In genomic region chr5:120604898-120605297, GRCh38 we compare ENCODE assay signal across 15 cellular contexts.
DNase-seq lines count a peak whose midpoint lies in the region; ATAC-seq, FAIRE-seq and TF ChIP-seq lines count a peak whose summit lies in the region.
"Had no signal": no experiment of that assay in that cellular context is flagged by ENCODE, and none has a peak within 500 bp of the region (broad histone marks: within the 10 kb centered on the region; RNA-seq: fewer than 3 reads in every experiment).

No MANE protein-coding gene starts in this region.

- H2AFZ ChIP-seq in astrocyte (ENCODE audit: low read depth, low read length): no peak overlapping the region

- H3K36me3 Mint-ChIP-seq in astrocyte (ENCODE audit: low read depth, unreplicated experiment): no peaks in the 10 kb centered on the region
- H3K36me3 Mint-ChIP-seq in activated T-helper 2 cell treated with anti-CD3 and anti-CD28 coated beads, Interferon-gamma antibody, Interleukin-2, Interleukin-4, amounts not matched to agents 10 μg/mL and 5 μg/mL and 100 μg/mL, durations not matched to agents 14 hours and 24 hours and 36 hours (ENCODE audit: low read depth): no peaks in the 10 kb centered on the region
- H3K36me3 Mint-ChIP-seq: activated CD8-positive, alpha-beta memory T cell treated with anti-CD3 and anti-CD28 coated beads, Interleukin-2, amount 10 ng/mL, durations not matched to agents 7 days and 5 days; activated naive CD8-positive, alpha-beta T cell had no signal

- H3K79me2 ChIP-seq in astrocyte (ENCODE audit: insufficient read depth, low read length): peaks cover 60% of the 10 kb centered on the region

- H3K4me1 Mint-ChIP-seq in astrocyte (ENCODE audit: low read depth, unreplicated experiment): peaks cover 34% of the 10 kb centered on the region
- H3K4me1 Mint-ChIP-seq in activated T-helper 2 cell treated with anti-CD3 and anti-CD28 coated beads, Interferon-gamma antibody, Interleukin-2, Interleukin-4, amounts not matched to agents 10 μg/mL and 5 μg/mL and 100 μg/mL, durations not matched to agents 14 hours and 24 hours and 36 hours (ENCODE audit: low read depth): no peaks in the 10 kb centered on the region
- H3K4me1 Mint-ChIP-seq: activated CD8-positive, alpha-beta memory T cell treated with anti-CD3 and anti-CD28 coated beads, Interleukin-2, amount 10 ng/mL, durations not matched to agents 7 days and 5 days had no signal

- H3K36me3 ChIP-seq in astrocyte (ENCODE audit: insufficient read depth, low read length): no peaks in the 10 kb centered on the region
- H3K36me3 ChIP-seq: heart right ventricle had no signal

- no peaks in the 10 kb centered on the region for H3K9me3 Mint-ChIP-seq in astrocyte (ENCODE audit: unreplicated experiment)
- peaks cover 22% of the 10 kb centered on the region for H3K9me3 Mint-ChIP-seq in activated T-helper 2 cell treated with anti-CD3 and anti-CD28 coated beads, Interferon-gamma antibody, Interleukin-2, Interleukin-4, amounts not matched to agents 10 μg/mL and 5 μg/mL and 100 μg/mL, durations not matched to agents 14 hours and 24 hours and 36 hours

- H4K20me1 ChIP-seq in astrocyte (ENCODE audit: insufficient read depth, low read length): no peaks in the 10 kb centered on the region

- peak overlapping the region; percentile 85 for H3K27ac ChIP-seq in astrocyte (ENCODE audit: low read depth, low read length)
- H3K27ac ChIP-seq: dorsolateral prefrontal cortex, heart right ventricle had no signal

- peak overlapping the region; percentile 19 for H3K9ac ChIP-seq in astrocyte (ENCODE audit: low read length)

- H3K27ac Mint-ChIP-seq in astrocyte (ENCODE audit: unreplicated experiment): peak overlapping the region; percentile 89
- no peak overlapping the region for H3K27ac Mint-ChIP-seq in activated T-helper 2 cell treated with anti-CD3 and anti-CD28 coated beads, Interferon-gamma antibody, Interleukin-2, Interleukin-4, amounts not matched to agents 10 μg/mL and 5 μg/mL and 100 μg/mL, durations not matched to agents 14 hours and 24 hours and 36 hours
- H3K27ac Mint-ChIP-seq: activated CD8-positive, alpha-beta memory T cell treated with anti-CD3 and anti-CD28 coated beads, Interleukin-2, amount 10 ng/mL, durations not matched to agents 7 days and 5 days; activated naive CD8-positive, alpha-beta T cell had no signal

- no peaks in the 10 kb centered on the region for H3K27me3 Mint-ChIP-seq in astrocyte (ENCODE audit: low read depth, unreplicated experiment)
- H3K27me3 Mint-ChIP-seq in activated T-helper 2 cell treated with anti-CD3 and anti-CD28 coated beads, Interferon-gamma antibody, Interleukin-2, Interleukin-4, amounts not matched to agents 10 μg/mL and 5 μg/mL and 100 μg/mL, durations not matched to agents 14 hours and 24 hours and 36 hours (ENCODE audit: low read depth): no peaks in the 10 kb centered on the region
- H3K27me3 Mint-ChIP-seq: activated CD8-positive, alpha-beta memory T cell treated with anti-CD3 and anti-CD28 coated beads, Interleukin-2, amount 10 ng/mL, durations not matched to agents 7 days and 5 days; activated naive CD8-positive, alpha-beta T cell had no signal

- ATAC-seq in GM18909 (IDR thresholded peaks at IDR 0.05; ENCODE audit: poor library complexity, unreplicated experiment): no peak
- ATAC-seq: activated CD8-positive, alpha-beta memory T cell treated with anti-CD3 and anti-CD28 coated beads, Interleukin-2, amount 10 ng/mL, durations not matched to agents 7 days and 5 days; heart right ventricle had no signal

- TF ChIP-seq CTCF in astrocyte (IDR thresholded peaks at IDR 0.05; ENCODE audit: insufficient read depth, low read depth, low read length): no peak

- peak; percentile 80 for FAIRE-seq in HTR-8/SVneo (lab: Jason Lieb, UNC)
- FAIRE-seq in astrocyte (lab: Jason Lieb, UNC): peak; percentile 100
- FAIRE-seq: TTC549 had no signal

- H3K4me2 ChIP-seq in astrocyte (ENCODE audit: low read length): peak overlapping the region; percentile 60

- H3K4me1 ChIP-seq in astrocyte (ENCODE audit: insufficient read depth, low read length): peaks cover 33% of the 10 kb centered on the region

- DNase-seq in AG08395 (ENCODE audit: low spot score) (peak; percentile 72), HTR-8/SVneo (ENCODE audit: insufficient read length, low spot score) (peak; percentile 50), astrocyte (ENCODE audit: low read depth) (peak; percentile 98), iris pigment epithelial cell (ENCODE audit: low read depth) (peak; percentile 98), OCI-M2 (lab: John Stamatoyannopoulos, UW; ENCODE audit: unreplicated experiment) (no peak), NCI-H2171 treated with DMSO at 0.1 percent for 48 hours (lab: John Stamatoyannopoulos, UW) (no peak)
- no peak for DNase-seq in activated T-helper 2 cell treated with anti-CD3 and anti-CD28 coated beads, Interferon-gamma antibody, Interleukin-2, Interleukin-4, amounts not matched to agents 10 μg/mL and 5 μg/mL and 100 μg/mL, durations not matched to agents 14 hours and 24 hours and 36 hours (ENCODE audit: low spot score)
- DNase-seq: activated CD8-positive, alpha-beta memory T cell treated with anti-CD3 and anti-CD28 coated beads, Interleukin-2, amount 10 ng/mL, durations not matched to agents 7 days and 5 days; DMS79 treated with DMSO at 0.1 percent for 48 hours; dorsolateral prefrontal cortex; heart right ventricle; NCI-H446 had no signal

- no peak overlapping the region for H3K4me3 Mint-ChIP-seq in astrocyte (ENCODE audit: unreplicated experiment)
- no peak overlapping the region for H3K4me3 Mint-ChIP-seq in activated T-helper 2 cell treated with anti-CD3 and anti-CD28 coated beads, Interferon-gamma antibody, Interleukin-2, Interleukin-4, amounts not matched to agents 10 μg/mL and 5 μg/mL and 100 μg/mL, durations not matched to agents 14 hours and 24 hours and 36 hours (ENCODE audit: low read depth)
- H3K4me3 Mint-ChIP-seq: activated CD8-positive, alpha-beta memory T cell treated with anti-CD3 and anti-CD28 coated beads, Interleukin-2, amount 10 ng/mL, durations not matched to agents 7 days and 5 days; activated naive CD8-positive, alpha-beta T cell had no signal

- H3K27me3 ChIP-seq in astrocyte (ENCODE audit: insufficient read depth, low read length): no peaks in the 10 kb centered on the region
- H3K27me3 ChIP-seq: dorsolateral prefrontal cortex, heart right ventricle had no signal

- intact Hi-C loops in activated T-helper 2 cell treated with anti-CD3 and anti-CD28 coated beads, Interferon-gamma antibody, Interleukin-2, Interleukin-4, amounts not matched to agents 10 μg/mL and 5 μg/mL and 100 μg/mL, durations not matched to agents 14 hours and 24 hours and 36 hours (cut with micrococcal nuclease): no loop called here

- H3K4me3 ChIP-seq in astrocyte (ENCODE audit: insufficient read depth, low read depth, low read length): peak overlapping the region; percentile 21
- H3K4me3 ChIP-seq: dorsolateral prefrontal cortex, heart right ventricle had no signal

- peaks cover 6% of the 10 kb centered on the region for H3K9me3 ChIP-seq in astrocyte (ENCODE audit: insufficient read depth, low read depth, low read length)

Comparison
In these comparisons a context has a peak if more than half of its experiments do, and no peak if none do; other contexts are left out.
1. DNase-seq: peak in AG08395 (single experiment), HTR-8/SVneo (single experiment), astrocyte (single experiment) and iris pigment epithelial cell (single experiment); none in activated T-helper 2 cell treated with anti-CD3 and anti-CD28 coated beads, Interferon-gamma antibody, Interleukin-2, Interleukin-4, amounts not matched to agents 10 μg/mL and 5 μg/mL and 100 μg/mL, durations not matched to agents 14 hours and 24 hours and 36 hours (single experiment), OCI-M2 (single experiment) and NCI-H2171 treated with DMSO at 0.1 percent for 48 hours (single experiment).